Comparison of ENCODE assay signal across 8 cellular contexts in genomic region chr15:79897701-79898113, GRCh38. TPM values are rescaled to one million over a fixed set of nuclear protein-coding genes. Genes with fewer than 3 reads are reported as not detected.
A peak's percentile ranks its signal among the peaks of the same experiment; 100 is the strongest.
DNase-seq lines count a peak whose midpoint lies in the region; ATAC-seq, FAIRE-seq and TF ChIP-seq lines count a peak whose summit lies in the region.

No MANE protein-coding gene starts in this region.

- H3K9ac ChIP-seq in SU-DHL-6 (ENCODE audit: low read length), result peak overlapping the region; percentile 80
- H3K9ac ChIP-seq in endothelial cell of umbilical vein (replicated peaks; ENCODE audit: extremely low read depth, insufficient read depth, low read length), result no peak overlapping the region

- H3K4me2 ChIP-seq in GM23338 (peak overlapping the region; percentile 86), SU-DHL-6 (ENCODE audit: low read depth, low read length, poor library complexity, severe bottlenecking) (peak overlapping the region; percentile 95), endothelial cell of umbilical vein (ENCODE audit: insufficient read depth, low read length) (peak overlapping the region; percentile 78)

- H3K4me3 Mint-ChIP-seq in GM23338, result peak overlapping the region; percentile 100

- H3F3A ChIP-seq in GM23338 (replicated peaks; ENCODE audit: low read depth), result no peaks in the 10 kb centered on the region
- peaks cover 25% of the 10 kb centered on the region; the same call in 1 of the 2 replicates for H3F3A ChIP-seq in SU-DHL-6 (ENCODE audit: insufficient read depth)

- no peaks in the 10 kb centered on the region for H3K27me3 Mint-ChIP-seq in GM23338 (ENCODE audit: insufficient read depth, low read depth, poor library complexity)

- peak; percentile 3 for DNase-seq in GM23338 (ENCODE audit: low spot score)
- no peak for DNase-seq in endothelial cell of umbilical vein (ENCODE audit: low read depth, low spot score)
- peak; percentile 27 for DNase-seq in small intestine
- no peak for DNase-seq in superior temporal gyrus (ENCODE audit: extremely low spot score)
- DNase-seq in HUDEP-2 (lab: John Stamatoyannopoulos, UW; ENCODE audit: unreplicated experiment in 76 of 76), result no peak
- DNase-seq in UCSD-AML1 (lab: John Stamatoyannopoulos, UW; ENCODE audit: unreplicated experiment), result no peak
- DNase-seq in NCI-H2227 (lab: John Stamatoyannopoulos, UW; ENCODE audit: unreplicated experiment), result no peak

- H3K27me3 ChIP-seq in GM23338 (ENCODE audit: insufficient read depth), result no peaks in the 10 kb centered on the region
- H3K27me3 ChIP-seq in SU-DHL-6 (ENCODE audit: low read length), result no peaks in the 10 kb centered on the region
- H3K27me3 ChIP-seq in endothelial cell of umbilical vein (ENCODE audit: control insufficient read depth in 2 of 2, insufficient read depth in 2 of 2, low read length in 2 of 2), result no peaks in the 10 kb centered on the region
- H3K27me3 ChIP-seq in small intestine (ENCODE audit: control insufficient read depth in 2 of 2, insufficient read depth in 2 of 2, low read length in 2 of 2), result no peaks in the 10 kb centered on the region

- H3K27ac Mint-ChIP-seq in GM23338, result no peak overlapping the region

- POLR2A ChIA-PET in endothelial cell of umbilical vein (lab: Charles Lee), result no interaction called here

- H3K27ac ChIP-seq in GM23338 (ENCODE audit: low read depth), result peak overlapping the region; percentile 91; the same call in 1 of the 2 replicates
- H3K27ac ChIP-seq in SU-DHL-6 (ENCODE audit: low read depth, low read length), result peak overlapping the region; percentile 69
- H3K27ac ChIP-seq in endothelial cell of umbilical vein (ENCODE audit: insufficient read depth, low read depth, low read length), result no peak overlapping the region
- H3K27ac ChIP-seq in small intestine (ENCODE audit: low read depth in 1 of 2, low read length in 1 of 2), result peak overlapping the region; percentile 92 to 99

- ATAC-seq in GM23338, result no peak

- no TSS peak for BruUV-seq in endothelial cell of umbilical vein (replicated peaks; lab: Mats Ljungman, UMichigan)

- H3K9me1 ChIP-seq in endothelial cell of umbilical vein (replicated peaks; ENCODE audit: control insufficient read depth, extremely low read depth, insufficient read depth, low read length), result no peaks in the 10 kb centered on the region

- peaks cover 5% of the 10 kb centered on the region; the same call in 1 of the 3 replicates for H3K36me3 Mint-ChIP-seq in GM23338 (ENCODE audit: low read depth)

- H3K9me3 Mint-ChIP-seq in GM23338, result peaks cover 2% of the 10 kb centered on the region; the same call in 1 of the 3 replicates

- peaks cover 15% of the 10 kb centered on the region; the same call in 2 of the 3 replicates for H3K4me1 Mint-ChIP-seq in GM23338

- intact Hi-C loops in endothelial cell of umbilical vein (cut with micrococcal nuclease), result loop anchor here (2.0 kb wide), 2 partner anchors 45 to 275 kb away; no protein-coding TSS in a partner anchor

- H3K4me3 ChIP-seq in GM23338 (peak overlapping the region; percentile 79), SU-DHL-6 (ENCODE audit: insufficient read depth, low read length, poor library complexity, severe bottlenecking) (peak overlapping the region; percentile 82), endothelial cell of umbilical vein (replicated peaks in 1 of 3; ENCODE audit: insufficient read depth in 1 of 3, low read depth in 1 of 3, low read length in 3 of 3) (no peak overlapping the region), small intestine (ENCODE audit: low read depth in 1 of 2, low read length in 2 of 2) (no peak overlapping the region)

- WGBS in small intestine, 3 donors, result 68 to 74% (median 70%) methylated on average over 6 of the region's 6 CpGs

- TF ChIP-seq POLR2A in endothelial cell of umbilical vein (IDR thresholded peaks at IDR 0.05; ENCODE audit: low read depth, low read length), result no peak

- H3K9me2 ChIP-seq in GM23338 (ENCODE audit: insufficient read depth) (no peaks in the 10 kb centered on the region), SU-DHL-6 (replicated peaks; ENCODE audit: insufficient read depth, low read length) (no peaks in the 10 kb centered on the region)

- H3K4me1 ChIP-seq in GM23338 (ENCODE audit: insufficient read depth) (peaks cover 13% of the 10 kb centered on the region), endothelial cell of umbilical vein (ENCODE audit: control insufficient read depth, extremely low read depth, insufficient read depth, low read length) (peaks cover 13% of the 10 kb centered on the region), small intestine (ENCODE audit: control insufficient read depth in 2 of 2, insufficient read depth in 1 of 2, low read depth in 1 of 2, low read length in 1 of 2) (peaks cover 0 to 6% of the 10 kb centered on the region in 2 donors)

- H3K36me3 ChIP-seq in GM23338 (ENCODE audit: insufficient read depth) (no peaks in the 10 kb centered on the region), SU-DHL-6 (ENCODE audit: low read length) (no peaks in the 10 kb centered on the region), endothelial cell of umbilical vein (ENCODE audit: control insufficient read depth in 2 of 2, extremely low read depth in 1 of 2, insufficient read depth in 2 of 2, low read length in 2 of 2) (no peaks in the 10 kb centered on the region), small intestine (ENCODE audit: control insufficient read depth in 2 of 2, insufficient read depth in 2 of 2, low read length in 2 of 2) (no peaks in the 10 kb centered on the region)

- H3K9me3 ChIP-seq in SU-DHL-6 (ENCODE audit: insufficient read depth, low read length) (no peaks in the 10 kb centered on the region), endothelial cell of umbilical vein (replicated peaks; ENCODE audit: control insufficient read depth, insufficient read depth, low read length) (no peaks in the 10 kb centered on the region), small intestine (ENCODE audit: control insufficient read depth, low read depth) (no peaks in the 10 kb centered on the region)

- TF ChIP-seq CTCF in GM23338 (conservative IDR thresholded peaks at IDR 0.05; ENCODE audit: low read depth in 2 of 2), result no peak
- no peak for TF ChIP-seq CTCF in SU-DHL-6 (IDR thresholded peaks at IDR 0.05; ENCODE audit: insufficient read depth, low read length, poor library complexity, severe bottlenecking)
- TF ChIP-seq CTCF in endothelial cell of umbilical vein (IDR thresholded peaks at IDR 0.05; ENCODE audit: extremely low read depth in 1 of 2, insufficient read depth in 1 of 2, low read depth in 1 of 2, low read length in 2 of 2), result no peak

- H4K20me1 ChIP-seq in GM23338 (replicated peaks; ENCODE audit: insufficient read depth) (no peaks in the 10 kb centered on the region), SU-DHL-6 (ENCODE audit: low read depth, low read length) (no peaks in the 10 kb centered on the region), endothelial cell of umbilical vein (replicated peaks; ENCODE audit: control insufficient read depth, extremely low read depth, insufficient read depth, low read length) (no peaks in the 10 kb centered on the region)

- H3K79me2 ChIP-seq in GM23338 (replicated peaks; ENCODE audit: insufficient read depth) (peaks cover 36% of the 10 kb centered on the region), SU-DHL-6 (ENCODE audit: insufficient read depth, low read length) (peaks cover 24% of the 10 kb centered on the region), endothelial cell of umbilical vein (ENCODE audit: control insufficient read depth, insufficient read depth, low read length) (no peaks in the 10 kb centered on the region)

- CTCF ChIA-PET in endothelial cell of umbilical vein (lab: Charles Lee), result interaction anchor here (0.7 to 1.1 kb wide), 2 partner anchors 44 to 517 kb away, joined by 3 to 4 read pairs; no protein-coding TSS in a partner anchor

- dilution Hi-C loops in endothelial cell of umbilical vein (cut with MboI; ENCODE audit: extremely low pct_ligation_motif_present, low sequenced_read_pairs), result no loop called here

- FAIRE-seq in endothelial cell of umbilical vein (lab: Jason Lieb, UNC) (no peak), small intestine (lab: Jason Lieb, UNC) (no peak)

- H2AFZ ChIP-seq in GM23338, result 0 out of 2 replicates have a peak overlapping the region, but pooled peaks have one; percentile 92
- H2AFZ ChIP-seq in SU-DHL-6 (ENCODE audit: low read depth, low read length, severe bottlenecking), result peak overlapping the region; percentile 73
- no peak overlapping the region for H2AFZ ChIP-seq in endothelial cell of umbilical vein (ENCODE audit: low read depth, low read length)

TF ChIP-seq in GM23338, 12 proteins besides CTCF, POLR2A, EP300 and RAD21:
- TF ChIP-seq NANOG (IDR thresholded peaks at IDR 0.05; ENCODE audit: borderline replicate concordance), result no peak
- TF ChIP-seq ZNF331 (CRISPR knock-in tag; IDR thresholded peaks at IDR 0.05; ENCODE audit: low read depth), result no peak

TF ChIP-seq in endothelial cell of umbilical vein, 7 proteins besides CTCF, POLR2A, EP300 and RAD21:
- no peak for TF ChIP-seq POLR2AphosphoS5 (IDR thresholded peaks at IDR 0.05; ENCODE audit: insufficient read depth, low read depth, low read length)
- no peak for TF ChIP-seq EZH2 (IDR thresholded peaks at IDR 0.05; ENCODE audit: borderline replicate concordance, low read depth, low read length, severe bottlenecking)
- TF ChIP-seq MYC (IDR thresholded peaks at IDR 0.05; ENCODE audit: low read depth, low read length), result no peak

RNA-seq across cellular contexts. Expression of gene MTHFS, which starts 0.9 kb away (rescaled TPM):
- 33.2 and 36.4 TPM in 2 replicates for total RNA-seq in GM23338 (2014; rRNA removed; shearing (Covaris generic))
- polyA plus RNA-seq in GM23338 (2016; fragmentation: Nextera tagmentation; extraction: Ambion mirVana) (62.0 and 72.4 TPM in 2 replicates), endothelial cell of umbilical vein (7.4 and 9.3 TPM in 2 replicates), small intestine (100 to 1,000 TPM in 2 of 3 donors, 10 to 100 TPM in 1; 72.6 to 221 (median 145) TPM)
- 9.9 and 15.7 TPM in 2 replicates for total RNA-seq in endothelial cell of umbilical vein
- polyA plus RNA-seq in endothelial cell of umbilical vein (2011; cell fraction: cytosol; rRNA removed), result 11.8 and 13.7 TPM in 2 replicates
- 4.6 and 5.4 TPM in 2 replicates for polyA plus RNA-seq in endothelial cell of umbilical vein (2011; cell fraction: nucleus; rRNA removed)
- 4.5 TPM in 2 replicates for polyA plus RNA-seq in endothelial cell of umbilical vein (2012)
- 3.9 and 6.8 TPM in 2 replicates for polyA minus RNA-seq in endothelial cell of umbilical vein
- polyA minus RNA-seq in endothelial cell of umbilical vein (2011; cell fraction: cytosol; rRNA and poly(A)+ RNA removed), result 38.3 TPM
- 2.8 and 3.4 TPM in 2 replicates for polyA minus RNA-seq in endothelial cell of umbilical vein (2011; cell fraction: nucleus; rRNA and poly(A)+ RNA removed)

Comparison
In these comparisons a context has a peak if more than half of its experiments do, and no peak if none do; other contexts are left out.
1. DNase-seq: peak in GM23338 (single experiment) and small intestine (single experiment); none in endothelial cell of umbilical vein (single experiment), superior temporal gyrus (single experiment), HUDEP-2 (0 of 76), UCSD-AML1 (single experiment) and NCI-H2227 (single experiment).
2. H3K4me3 ChIP-seq: peak in GM23338 (single experiment) and SU-DHL-6 (single experiment); none in endothelial cell of umbilical vein (0 of 3) and small intestine (0 of 2).
3. Peak in every context shown above with its lines, with median percentiles within 50 percentile points of each other: H3K4me2 ChIP-seq.